Comparison of ENCODE assay signal across 2 cellular contexts in genomic region chr12:38139456-38139855, GRCh38.
TF ChIP-seq lines count a peak whose summit lies in the region.

No MANE protein-coding gene starts in this region.

TF ChIP-seq in SK-N-SH, 30 proteins besides CTCF, POLR2A, EP300 and RAD21 (continued from another document):
- TF ChIP-seq MAX (IDR thresholded peaks at IDR 0.05; ENCODE audit: low read depth) (no peak), CHD2 (IDR thresholded peaks at IDR 0.05; ENCODE audit: low read length, partially characterized antibody) (no peak), GATA2 (CRISPR knock-in tag; IDR thresholded peaks at IDR 0.05) (no peak), FOXJ3 (CRISPR knock-in tag; IDR thresholded peaks at IDR 0.05) (no peak), IRF3 (IDR thresholded peaks at IDR 0.05; ENCODE audit: low read depth, low read length) (no peak), NRF1 (IDR thresholded peaks at IDR 0.05; ENCODE audit: low read depth, low read length) (no peak), GABPA (IDR thresholded peaks at IDR 0.05; ENCODE audit: low read depth) (no peak), RXRA (IDR thresholded peaks at IDR 0.05; ENCODE audit: borderline replicate concordance, low read depth) (no peak), FOXM1 (IDR thresholded peaks at IDR 0.05; ENCODE audit: low read depth) (no peak), SIN3A (IDR thresholded peaks at IDR 0.05; ENCODE audit: borderline replicate concordance, low read depth, low read length) (no peak), SMC3 (IDR thresholded peaks at IDR 0.05; ENCODE audit: low read depth, low read length) (no peak), ZBTB33 (IDR thresholded peaks at IDR 0.05; ENCODE audit: borderline replicate concordance, low read depth) (no peak)

TF ChIP-seq in SK-N-SH treated with all-trans-retinoic acid at 6 μM for 48 hours, 23 proteins besides CTCF, POLR2A, EP300 and RAD21:
- TF ChIP-seq, protein P1, sequence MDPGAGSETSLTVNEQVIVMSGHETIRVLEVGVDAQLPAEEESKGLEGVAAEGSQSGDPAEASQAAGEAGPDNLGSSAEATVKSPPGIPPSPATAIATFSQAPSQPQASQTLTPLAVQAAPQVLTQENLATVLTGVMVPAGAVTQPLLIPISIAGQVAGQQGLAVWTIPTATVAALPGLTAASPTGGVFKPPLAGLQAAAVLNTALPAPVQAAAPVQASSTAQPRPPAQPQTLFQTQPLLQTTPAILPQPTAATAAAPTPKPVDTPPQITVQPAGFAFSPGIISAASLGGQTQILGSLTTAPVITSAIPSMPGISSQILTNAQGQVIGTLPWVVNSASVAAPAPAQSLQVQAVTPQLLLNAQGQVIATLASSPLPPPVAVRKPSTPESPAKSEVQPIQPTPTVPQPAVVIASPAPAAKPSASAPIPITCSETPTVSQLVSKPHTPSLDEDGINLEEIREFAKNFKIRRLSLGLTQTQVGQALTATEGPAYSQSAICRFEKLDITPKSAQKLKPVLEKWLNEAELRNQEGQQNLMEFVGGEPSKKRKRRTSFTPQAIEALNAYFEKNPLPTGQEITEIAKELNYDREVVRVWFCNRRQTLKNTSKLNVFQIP (CRISPR knock-in tag; IDR thresholded peaks at IDR 0.05; ENCODE audit: borderline replicate concordance, low read depth) = no peak
- TF ChIP-seq TOX (CRISPR knock-in tag; IDR thresholded peaks at IDR 0.05; ENCODE audit: borderline replicate concordance) (no peak), ZNF70 (CRISPR knock-in tag; IDR thresholded peaks at IDR 0.05) (no peak), GLIS3 (CRISPR knock-in tag; IDR thresholded peaks at IDR 0.05) (no peak), PPARA (CRISPR knock-in tag; IDR thresholded peaks at IDR 0.05; ENCODE audit: borderline replicate concordance) (no peak), TCF4 (CRISPR knock-in tag; IDR thresholded peaks at IDR 0.05; ENCODE audit: borderline replicate concordance) (no peak)
- TF ChIP-seq, protein P2, sequence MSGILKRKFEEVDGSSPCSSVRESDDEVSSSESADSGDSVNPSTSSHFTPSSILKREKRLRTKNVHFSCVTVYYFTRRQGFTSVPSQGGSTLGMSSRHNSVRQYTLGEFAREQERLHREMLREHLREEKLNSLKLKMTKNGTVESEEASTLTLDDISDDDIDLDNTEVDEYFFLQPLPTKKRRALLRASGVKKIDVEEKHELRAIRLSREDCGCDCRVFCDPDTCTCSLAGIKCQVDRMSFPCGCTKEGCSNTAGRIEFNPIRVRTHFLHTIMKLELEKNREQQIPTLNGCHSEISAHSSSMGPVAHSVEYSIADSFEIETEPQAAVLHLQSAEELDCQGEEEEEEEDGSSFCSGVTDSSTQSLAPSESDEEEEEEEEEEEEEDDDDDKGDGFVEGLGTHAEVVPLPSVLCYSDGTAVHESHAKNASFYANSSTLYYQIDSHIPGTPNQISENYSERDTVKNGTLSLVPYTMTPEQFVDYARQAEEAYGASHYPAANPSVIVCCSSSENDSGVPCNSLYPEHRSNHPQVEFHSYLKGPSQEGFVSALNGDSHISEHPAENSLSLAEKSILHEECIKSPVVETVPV (CRISPR knock-in tag; IDR thresholded peaks at IDR 0.05) = no peak
TF ChIP-seq in SK-N-SH treated with all-trans-retinoic acid at 6 μM for 48 hours: peak in this region for 0.
